In the genomic region with DNA sequence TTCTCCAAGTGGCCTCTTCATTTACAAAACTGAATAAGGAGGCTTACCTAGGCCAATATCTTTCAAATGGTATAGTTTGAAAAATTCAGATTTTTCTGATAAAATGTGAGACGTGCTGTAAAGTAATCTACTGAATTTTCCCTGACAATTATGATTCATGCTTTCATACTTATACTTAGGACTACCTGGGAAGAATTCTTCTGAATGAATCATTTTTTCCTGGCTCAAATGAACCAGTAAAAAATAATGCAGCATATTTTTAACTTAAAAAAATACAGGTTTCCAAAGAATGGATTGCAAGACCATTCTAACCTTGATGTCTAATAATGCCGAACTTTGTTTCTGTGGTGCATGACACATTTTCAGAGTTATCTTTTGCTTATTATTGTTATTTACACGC, we compare ENCODE assay signal across 15 cellular contexts.
DNase-seq lines count a peak whose midpoint lies in the region; ATAC-seq, FAIRE-seq and TF ChIP-seq lines count a peak whose summit lies in the region.
"Had no signal": no experiment of that assay in that cellular context is flagged by ENCODE, and none has a peak within 500 bp of the region (broad histone marks: within the 10 kb centered on the region; RNA-seq: fewer than 3 reads in every experiment).

No MANE protein-coding gene starts in this region.

- H3K79me2 ChIP-seq in GM23248 (ENCODE audit: insufficient read depth) = no peaks in the 10 kb centered on the region
- no peaks in the 10 kb centered on the region for H3K79me2 ChIP-seq in PC-3 (ENCODE audit: low read length)

- in situ Hi-C loops in GM23248 (cut with MboI) = no loop called here

- intact Hi-C loops in PC-3 (cut with micrococcal nuclease) = no loop called here

- H3K4me1 ChIP-seq in GM23248 (ENCODE audit: insufficient read depth) (peaks cover 17% of the 10 kb centered on the region), PC-3 (ENCODE audit: insufficient read depth, low read length) (peaks cover 11% of the 10 kb centered on the region)

- FAIRE-seq in bronchial epithelial cell (lab: Jason Lieb, UNC) = no peak
- FAIRE-seq in urothelium cell line (lab: Jason Lieb, UNC) = no peak
- FAIRE-seq: A204.1, GM12891 had no signal

- TF ChIP-seq CTCF in PC-3 (conservative IDR thresholded peaks at IDR 0.05; ENCODE audit: low read depth, low read length) (no peak), bronchial epithelial cell (IDR thresholded peaks at IDR 0.05; ENCODE audit: insufficient read depth, low read length, severe bottlenecking) (no peak)

- no peaks in the 10 kb centered on the region for H3K9me3 ChIP-seq in GM23248 (ENCODE audit: low read depth)
- H3K9me3 ChIP-seq in PC-3 (ENCODE audit: low read length) = no peaks in the 10 kb centered on the region

- H3F3A ChIP-seq in GM23248 (ENCODE audit: insufficient read depth) (peaks cover 14% of the 10 kb centered on the region), PC-3 (ENCODE audit: low read length, unreplicated experiment) (peaks cover 5% of the 10 kb centered on the region)

- no peaks in the 10 kb centered on the region for H4K20me1 ChIP-seq in GM23248 (ENCODE audit: insufficient read depth)
- H4K20me1 ChIP-seq in PC-3 (ENCODE audit: low read length) = no peaks in the 10 kb centered on the region

- ATAC-seq in PC-3 (no peak), GM21528 (IDR thresholded peaks at IDR 0.05; ENCODE audit: low FRiP score, unreplicated experiment) (no peak)

- H3K27ac ChIP-seq in GM23248 = no peak overlapping the region
- peak overlapping the region; percentile 22; the same call in 1 of the 2 replicates for H3K27ac ChIP-seq in PC-3 (ENCODE audit: low read length)

- no peaks in the 10 kb centered on the region for H3K9me2 ChIP-seq in GM23248 (ENCODE audit: insufficient read depth)
- H3K9me2 ChIP-seq in PC-3 (replicated peaks; ENCODE audit: low read length) = no peaks in the 10 kb centered on the region

- WGBS in GM23248 (ENCODE audit: low coverage in 1 of 2, low lambda C conversion rate in 2 of 2, missing lambda C conversion rate in 2 of 2), 2 experiments = 46 to 52% methylated on average over 3 of the region's 3 CpGs

- peak; percentile 5 for DNase-seq in GM23248
- peak; percentile 69 for DNase-seq in PC-3
- peak; percentile 58 for DNase-seq in bronchial epithelial cell (ENCODE audit: low read depth)
- peak; percentile 7 for DNase-seq in urothelium cell line (ENCODE audit: low spot score)
- no peak for DNase-seq in NCI-H1694 treated with DMSO at 0.1 percent for 48 hours (lab: John Stamatoyannopoulos, UW)
- DNase-seq in NCI-H1048 (lab: John Stamatoyannopoulos, UW) = no peak
- DNase-seq: C1 segment of cervical spinal cord; Calu3; CD4-positive, alpha-beta T cell; DMS79; GOT3; H9 had no signal

- H3K4me3 ChIP-seq in GM23248 = no peak overlapping the region
- no peak overlapping the region for H3K4me3 ChIP-seq in PC-3 (ENCODE audit: low read length)
- no peak overlapping the region for H3K4me3 ChIP-seq in bronchial epithelial cell (ENCODE audit: low read depth, low read length)

- POLR2A ChIA-PET in PC-3 (lab: Charles Lee; ENCODE audit: unreplicated experiment) = no interaction called here

- H3K4me2 ChIP-seq in GM23248 (ENCODE audit: unreplicated experiment) = no peak overlapping the region
- H3K4me2 ChIP-seq in PC-3 (ENCODE audit: low read length) = peak overlapping the region; percentile 30

- BruUV-seq in PC-3 (replicated peaks; lab: Mats Ljungman, UMichigan) = no TSS peak

- no peak overlapping the region for H2AFZ ChIP-seq in GM23248
- H2AFZ ChIP-seq in PC-3 (ENCODE audit: low read length) = no peak overlapping the region

- CTCF ChIA-PET in PC-3 (lab: Charles Lee) = no interaction called here

- H3K9ac ChIP-seq in GM23248 = no peak overlapping the region
- no peak overlapping the region for H3K9ac ChIP-seq in PC-3 (ENCODE audit: low read length)

- H3K27me3 ChIP-seq in GM23248 (replicated peaks; ENCODE audit: insufficient read depth) = no peaks in the 10 kb centered on the region
- H3K27me3 ChIP-seq in PC-3 (ENCODE audit: low read length) = no peaks in the 10 kb centered on the region
- H3K27me3 ChIP-seq in bronchial epithelial cell (ENCODE audit: control insufficient read depth, insufficient read depth, low read length) = no peaks in the 10 kb centered on the region

- H3K36me3 ChIP-seq in GM23248 (ENCODE audit: low read depth) (no peaks in the 10 kb centered on the region), PC-3 (ENCODE audit: low read depth, low read length) (no peaks in the 10 kb centered on the region), bronchial epithelial cell (ENCODE audit: control insufficient read depth, insufficient read depth, low read length) (no peaks in the 10 kb centered on the region)

Comparison
In these comparisons a context has a peak if more than half of its experiments do, and no peak if none do; other contexts are left out.
1. DNase-seq: peak in GM23248 (single experiment), PC-3 (single experiment), bronchial epithelial cell (single experiment) and urothelium cell line (single experiment); none in NCI-H1694 treated with DMSO at 0.1 percent for 48 hours (single experiment) and NCI-H1048 (single experiment).